ENCODE assay signal across 4 cellular contexts in genomic region chr19:6428692-6429418, GRCh38. TPM values are rescaled to one million over a fixed set of nuclear protein-coding genes. Genes with fewer than 3 reads are reported as not detected.
"Had no signal": no experiment of that assay in that cellular context is flagged by ENCODE, and none has a peak within 500 bp of the region (broad histone marks: within the 10 kb centered on the region; RNA-seq: fewer than 3 reads in every experiment).

No MANE protein-coding gene starts in this region.

RNA-seq across cellular contexts. Expression of gene SLC25A41, which starts 4.7 kb away (rescaled TPM):
- total RNA-seq: bronchial epithelial cell, PC-9, Right ventricle myocardium superior had no signal

RNA-seq across cellular contexts. Expression of gene CRB3, which starts 35.2 kb away (rescaled TPM):
- total RNA-seq: Right ventricle myocardium superior; T-helper 1 cell treated with Interleukin-12 subunit alpha and Interleukin-12 subunit beta and Interleukin-4 antibody, amounts not matched to agents 30 ng/mL and 1 ng/mL, for 36 hours had no signal
